ENCODE assay signal across 2 cellular contexts in genomic region chr16:2449118-2449517, GRCh38.
TF ChIP-seq lines count a peak whose summit lies in the region.

No MANE protein-coding gene starts in this region.

TF ChIP-seq in IMR-90, 13 proteins besides CTCF, POLR2A, EP300 and RAD21:
- TF ChIP-seq NFE2L2 (IDR thresholded peaks at IDR 0.05; ENCODE audit: low read depth, low read length) (no peak), CHD1 (IDR thresholded peaks at IDR 0.05; ENCODE audit: low read depth, low read length) (no peak), SMC3 (IDR thresholded peaks at IDR 0.05; ENCODE audit: low read depth, low read length) (no peak), MAZ (IDR thresholded peaks at IDR 0.05; ENCODE audit: borderline replicate concordance, low read depth, low read length) (no peak), FOS (IDR thresholded peaks at IDR 0.05; ENCODE audit: low read depth, low read length) (no peak), MXI1 (IDR thresholded peaks at IDR 0.05; ENCODE audit: borderline replicate concordance, low read depth, low read length) (no peak), CEBPB (IDR thresholded peaks at IDR 0.05; ENCODE audit: low read depth, low read length) (no peak)
- TF ChIP-seq, protein P1, sequence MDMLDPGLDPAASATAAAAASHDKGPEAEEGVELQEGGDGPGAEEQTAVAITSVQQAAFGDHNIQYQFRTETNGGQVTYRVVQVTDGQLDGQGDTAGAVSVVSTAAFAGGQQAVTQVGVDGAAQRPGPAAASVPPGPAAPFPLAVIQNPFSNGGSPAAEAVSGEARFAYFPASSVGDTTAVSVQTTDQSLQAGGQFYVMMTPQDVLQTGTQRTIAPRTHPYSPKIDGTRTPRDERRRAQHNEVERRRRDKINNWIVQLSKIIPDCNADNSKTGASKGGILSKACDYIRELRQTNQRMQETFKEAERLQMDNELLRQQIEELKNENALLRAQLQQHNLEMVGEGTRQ (IDR thresholded peaks at IDR 0.05; ENCODE audit: low read depth, low read length): no peak
TF ChIP-seq in IMR-90: peak in this region for 0.

TF ChIP-seq in K562, 482 proteins besides CTCF, POLR2A, EP300 and RAD21:
- TF ChIP-seq RBFOX2 (IDR thresholded peaks at IDR 0.05; ENCODE audit: low read depth, low read length) (peak; percentile 69), GTF3C2 (IDR thresholded peaks at IDR 0.05; ENCODE audit: borderline replicate concordance, extremely low read depth, insufficient read length) (no peak), ATF2 (CRISPR knock-in tag; IDR thresholded peaks at IDR 0.05) (no peak), JUNB (CRISPR knock-in tag; conservative IDR thresholded peaks at IDR 0.05) (no peak), ETS2 (tag; IDR thresholded peaks at IDR 0.05; ENCODE audit: borderline replicate concordance, poor library complexity, severe bottlenecking) (no peak), SUPT5H (IDR thresholded peaks at IDR 0.05) (no peak), CCAR2 (IDR thresholded peaks at IDR 0.05; ENCODE audit: low read depth, low read length) (no peak), PHF21A (IDR thresholded peaks at IDR 0.05; ENCODE audit: borderline replicate concordance, low read depth) (no peak), RFX1 (IDR thresholded peaks at IDR 0.05) (no peak), HNRNPLL (IDR thresholded peaks at IDR 0.05; ENCODE audit: low read depth, low read length, poor library complexity, severe bottlenecking) (no peak), SREBF1 (IDR thresholded peaks at IDR 0.05; ENCODE audit: borderline replicate concordance, low read depth, low read length) (no peak), PYGO2 (tag; IDR thresholded peaks at IDR 0.05) (no peak), CHD4 (IDR thresholded peaks at IDR 0.05; ENCODE audit: insufficient read depth, insufficient replicate concordance, low read depth, low read length, poor library complexity, severe bottlenecking) (no peak), PCBP2 (IDR thresholded peaks at IDR 0.05; ENCODE audit: low read depth, low read length, poor library complexity, severe bottlenecking) (no peak), MECOM (CRISPR knock-in tag; IDR thresholded peaks at IDR 0.05) (no peak), RNF2 (IDR thresholded peaks at IDR 0.05) (no peak), BCOR (IDR thresholded peaks at IDR 0.05) (no peak), BHLHE40 (IDR thresholded peaks at IDR 0.05; ENCODE audit: low read length) (no peak), SRF (CRISPR knock-in tag; IDR thresholded peaks at IDR 0.05) (no peak), STAT5B (CRISPR knock-in tag; IDR thresholded peaks at IDR 0.05) (no peak), POLR2G (IDR thresholded peaks at IDR 0.05; ENCODE audit: low read depth, low read length) (peak; percentile 68), KLF1 (tag; IDR thresholded peaks at IDR 0.05) (no peak), C11orf30 (IDR thresholded peaks at IDR 0.05; ENCODE audit: low read depth) (no peak), MAX (CRISPR knock-in tag; IDR thresholded peaks at IDR 0.05) (0 out of 2 replicates have a peak, but pooled peaks have one; percentile 18)
- TF ChIP-seq, protein P2, sequence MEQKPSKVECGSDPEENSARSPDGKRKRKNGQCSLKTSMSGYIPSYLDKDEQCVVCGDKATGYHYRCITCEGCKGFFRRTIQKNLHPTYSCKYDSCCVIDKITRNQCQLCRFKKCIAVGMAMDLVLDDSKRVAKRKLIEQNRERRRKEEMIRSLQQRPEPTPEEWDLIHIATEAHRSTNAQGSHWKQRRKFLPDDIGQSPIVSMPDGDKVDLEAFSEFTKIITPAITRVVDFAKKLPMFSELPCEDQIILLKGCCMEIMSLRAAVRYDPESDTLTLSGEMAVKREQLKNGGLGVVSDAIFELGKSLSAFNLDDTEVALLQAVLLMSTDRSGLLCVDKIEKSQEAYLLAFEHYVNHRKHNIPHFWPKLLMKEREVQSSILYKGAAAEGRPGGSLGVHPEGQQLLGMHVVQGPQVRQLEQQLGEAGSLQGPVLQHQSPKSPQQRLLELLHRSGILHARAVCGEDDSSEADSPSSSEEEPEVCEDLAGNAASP (IDR thresholded peaks at IDR 0.05): no peak
- TF ChIP-seq, protein P3, sequence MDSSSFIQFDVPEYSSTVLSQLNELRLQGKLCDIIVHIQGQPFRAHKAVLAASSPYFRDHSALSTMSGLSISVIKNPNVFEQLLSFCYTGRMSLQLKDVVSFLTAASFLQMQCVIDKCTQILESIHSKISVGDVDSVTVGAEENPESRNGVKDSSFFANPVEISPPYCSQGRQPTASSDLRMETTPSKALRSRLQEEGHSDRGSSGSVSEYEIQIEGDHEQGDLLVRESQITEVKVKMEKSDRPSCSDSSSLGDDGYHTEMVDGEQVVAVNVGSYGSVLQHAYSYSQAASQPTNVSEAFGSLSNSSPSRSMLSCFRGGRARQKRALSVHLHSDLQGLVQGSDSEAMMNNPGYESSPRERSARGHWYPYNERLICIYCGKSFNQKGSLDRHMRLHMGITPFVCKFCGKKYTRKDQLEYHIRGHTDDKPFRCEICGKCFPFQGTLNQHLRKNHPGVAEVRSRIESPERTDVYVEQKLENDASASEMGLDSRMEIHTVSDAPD (CRISPR knock-in tag; IDR thresholded peaks at IDR 0.05): no peak
- TF ChIP-seq, protein P4, sequence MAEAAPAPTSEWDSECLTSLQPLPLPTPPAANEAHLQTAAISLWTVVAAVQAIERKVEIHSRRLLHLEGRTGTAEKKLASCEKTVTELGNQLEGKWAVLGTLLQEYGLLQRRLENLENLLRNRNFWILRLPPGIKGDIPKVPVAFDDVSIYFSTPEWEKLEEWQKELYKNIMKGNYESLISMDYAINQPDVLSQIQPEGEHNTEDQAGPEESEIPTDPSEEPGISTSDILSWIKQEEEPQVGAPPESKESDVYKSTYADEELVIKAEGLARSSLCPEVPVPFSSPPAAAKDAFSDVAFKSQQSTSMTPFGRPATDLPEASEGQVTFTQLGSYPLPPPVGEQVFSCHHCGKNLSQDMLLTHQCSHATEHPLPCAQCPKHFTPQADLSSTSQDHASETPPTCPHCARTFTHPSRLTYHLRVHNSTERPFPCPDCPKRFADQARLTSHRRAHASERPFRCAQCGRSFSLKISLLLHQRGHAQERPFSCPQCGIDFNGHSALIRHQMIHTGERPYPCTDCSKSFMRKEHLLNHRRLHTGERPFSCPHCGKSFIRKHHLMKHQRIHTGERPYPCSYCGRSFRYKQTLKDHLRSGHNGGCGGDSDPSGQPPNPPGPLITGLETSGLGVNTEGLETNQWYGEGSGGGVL (CRISPR knock-in tag; IDR thresholded peaks at IDR 0.05): no peak
- TF ChIP-seq, protein P5, sequence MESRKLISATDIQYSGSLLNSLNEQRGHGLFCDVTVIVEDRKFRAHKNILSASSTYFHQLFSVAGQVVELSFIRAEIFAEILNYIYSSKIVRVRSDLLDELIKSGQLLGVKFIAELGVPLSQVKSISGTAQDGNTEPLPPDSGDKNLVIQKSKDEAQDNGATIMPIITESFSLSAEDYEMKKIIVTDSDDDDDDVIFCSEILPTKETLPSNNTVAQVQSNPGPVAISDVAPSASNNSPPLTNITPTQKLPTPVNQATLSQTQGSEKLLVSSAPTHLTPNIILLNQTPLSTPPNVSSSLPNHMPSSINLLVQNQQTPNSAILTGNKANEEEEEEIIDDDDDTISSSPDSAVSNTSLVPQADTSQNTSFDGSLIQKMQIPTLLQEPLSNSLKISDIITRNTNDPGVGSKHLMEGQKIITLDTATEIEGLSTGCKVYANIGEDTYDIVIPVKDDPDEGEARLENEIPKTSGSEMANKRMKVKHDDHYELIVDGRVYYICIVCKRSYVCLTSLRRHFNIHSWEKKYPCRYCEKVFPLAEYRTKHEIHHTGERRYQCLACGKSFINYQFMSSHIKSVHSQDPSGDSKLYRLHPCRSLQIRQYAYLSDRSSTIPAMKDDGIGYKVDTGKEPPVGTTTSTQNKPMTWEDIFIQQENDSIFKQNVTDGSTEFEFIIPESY (CRISPR knock-in tag; IDR thresholded peaks at IDR 0.05): peak; percentile 17; the same call in 1 of the 2 replicates
- TF ChIP-seq, protein P6, sequence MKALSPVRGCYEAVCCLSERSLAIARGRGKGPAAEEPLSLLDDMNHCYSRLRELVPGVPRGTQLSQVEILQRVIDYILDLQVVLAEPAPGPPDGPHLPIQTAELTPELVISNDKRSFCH (CRISPR knock-in tag; IDR thresholded peaks at IDR 0.05): no peak
- TF ChIP-seq, protein P6 (tag; IDR thresholded peaks at IDR 0.05): no peak
- TF ChIP-seq, protein P7, sequence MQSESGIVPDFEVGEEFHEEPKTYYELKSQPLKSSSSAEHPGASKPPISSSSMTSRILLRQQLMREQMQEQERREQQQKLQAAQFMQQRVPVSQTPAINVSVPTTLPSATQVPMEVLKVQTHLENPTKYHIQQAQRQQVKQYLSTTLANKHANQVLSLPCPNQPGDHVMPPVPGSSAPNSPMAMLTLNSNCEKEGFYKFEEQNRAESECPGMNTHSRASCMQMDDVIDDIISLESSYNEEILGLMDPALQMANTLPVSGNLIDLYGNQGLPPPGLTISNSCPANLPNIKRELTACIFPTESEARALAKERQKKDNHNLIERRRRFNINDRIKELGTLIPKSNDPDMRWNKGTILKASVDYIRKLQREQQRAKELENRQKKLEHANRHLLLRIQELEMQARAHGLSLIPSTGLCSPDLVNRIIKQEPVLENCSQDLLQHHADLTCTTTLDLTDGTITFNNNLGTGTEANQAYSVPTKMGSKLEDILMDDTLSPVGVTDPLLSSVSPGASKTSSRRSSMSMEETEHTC (IDR thresholded peaks at IDR 0.05): no peak
TF ChIP-seq in K562: peak in this region for 4.
